Comparison of ENCODE assay signal across 16 cellular contexts in genomic region chr6:149423946-149424440, GRCh38. TPM values are rescaled to one million over a fixed set of nuclear protein-coding genes. Genes with fewer than 3 reads are reported as not detected.
DNase-seq lines count a peak whose midpoint lies in the region; ATAC-seq and TF ChIP-seq lines count a peak whose summit lies in the region.
"Had no signal": no experiment of that assay in that cellular context is flagged by ENCODE, and none has a peak within 500 bp of the region (broad histone marks: within the 10 kb centered on the region; RNA-seq: fewer than 3 reads in every experiment).

No MANE protein-coding gene starts in this region.

- H3K9me3 ChIP-seq in mesenchymal stem cell (ENCODE audit: control insufficient read depth, low read length): no peaks in the 10 kb centered on the region
- H3K9me3 ChIP-seq in subcutaneous abdominal adipose tissue (ENCODE audit: control insufficient read depth in 5 of 5, low read length in 5 of 5): no peaks in the 10 kb centered on the region
- H3K9me3 ChIP-seq: HAP-1 had no signal

- TF ChIP-seq CTCF in KMS-11 (conservative IDR thresholded peaks at IDR 0.05; ENCODE audit: low read depth, low read length): no peak

- WGBS in mesenchymal stem cell: 78% methylated on average over 7 of the region's 7 CpGs

- H3K4me1 ChIP-seq in KMS-11 (ENCODE audit: low read depth, poor library complexity, severe bottlenecking) (peaks cover 13% of the 10 kb centered on the region), mesenchymal stem cell (ENCODE audit: control insufficient read depth, insufficient read depth, low read depth, low read length) (peaks cover 7% of the 10 kb centered on the region), subcutaneous abdominal adipose tissue (ENCODE audit: control insufficient read depth in 5 of 5, insufficient read depth in 5 of 5, low read length in 5 of 5) (peaks cover 2 to 22% (median 11%) of the 10 kb centered on the region in 5 donors)
- H3K4me1 ChIP-seq: HAP-1 had no signal

- no peak overlapping the region for H2AK5ac ChIP-seq in mesenchymal stem cell (ENCODE audit: low read length, severe bottlenecking)

- no peak for DNase-seq in caudate nucleus (lab: John Stamatoyannopoulos, UW)
- DNase-seq in mesenchymal stem cell: no peak
- DNase-seq in NK-92 treated with Interleukin-12 subunit alpha and Interleukin-12 subunit beta, amount 100 ng/mL, for 24 hours (lab: John Stamatoyannopoulos, UW): no peak
- DNase-seq: activated CD4-positive, alpha-beta T cell treated with anti-CD3 and anti-CD28 coated beads, Interleukin-2, amount 50 U/mL, for 1 hour; KBM-7; NCI-H1436; stimulated activated naive B cell treated with anti-CD40 and anti-IgM and Interleukin-4, amounts not matched to agents 10 μg/mL and 1 μg/mL and 100 μg/mL, for 72 hours; T1000 had no signal

- no peaks in the 10 kb centered on the region for H3K36me3 ChIP-seq in KMS-11 (ENCODE audit: insufficient read depth)
- H3K36me3 ChIP-seq in mesenchymal stem cell (ENCODE audit: control insufficient read depth in 1 of 2, insufficient read depth in 2 of 2, low read depth in 1 of 2, low read length in 2 of 2): no peaks in the 10 kb centered on the region
- no peaks in the 10 kb centered on the region for H3K36me3 ChIP-seq in subcutaneous abdominal adipose tissue (ENCODE audit: control insufficient read depth in 5 of 5, insufficient read depth in 5 of 5, low read length in 5 of 5)
- H3K36me3 ChIP-seq: HAP-1 had no signal

- H2BK15ac ChIP-seq in mesenchymal stem cell (ENCODE audit: low read depth, poor library complexity, severe bottlenecking): no peak overlapping the region

- peak overlapping the region in 1 of 2 experiments; percentile 15 for H2BK12ac ChIP-seq in mesenchymal stem cell (ENCODE audit: low read length in 2 of 2)

- no peak overlapping the region for H3K23ac ChIP-seq in mesenchymal stem cell (ENCODE audit: low read length in 2 of 2)

- H3K27me3 ChIP-seq in KMS-11 (ENCODE audit: insufficient read depth, low read depth): no peaks in the 10 kb centered on the region
- H3K27me3 ChIP-seq in mesenchymal stem cell (ENCODE audit: control insufficient read depth in 1 of 2, insufficient read depth in 1 of 2, low read length in 2 of 2): peaks cover 0 to 8% of the 10 kb centered on the region in 2 experiments
- peaks cover 0 to 6% (median 2%) of the 10 kb centered on the region in 5 donors for H3K27me3 ChIP-seq in subcutaneous abdominal adipose tissue (ENCODE audit: control insufficient read depth in 5 of 5, insufficient read depth in 4 of 5, low read length in 5 of 5)

- peak overlapping the region; percentile 58 for H4K8ac ChIP-seq in mesenchymal stem cell (ENCODE audit: low read length)

- H3K27ac ChIP-seq in KMS-11: no peak overlapping the region
- H3K27ac ChIP-seq in caudate nucleus (ENCODE audit: low read depth, low read length): peak overlapping the region; percentile 46
- H3K27ac ChIP-seq in mesenchymal stem cell (ENCODE audit: low read length, poor library complexity, severe bottlenecking): peak overlapping the region; percentile 26
- H3K27ac ChIP-seq in subcutaneous abdominal adipose tissue (ENCODE audit: low read depth, low read length): peak overlapping the region; percentile 33

- H3K18ac ChIP-seq in mesenchymal stem cell (ENCODE audit: low read depth in 1 of 2, low read length in 2 of 2): peak overlapping the region; percentile 52 to 63

- H3K79me1 ChIP-seq in mesenchymal stem cell (replicated peaks; ENCODE audit: low read length, poor library complexity, severe bottlenecking): no peaks in the 10 kb centered on the region

- H3K9ac ChIP-seq in KMS-11 (no peak overlapping the region), mesenchymal stem cell (ENCODE audit: low read length) (peak overlapping the region; percentile 84), subcutaneous abdominal adipose tissue (ENCODE audit: low read length in 5 of 5) (no peak overlapping the region)

- H3K4ac ChIP-seq in mesenchymal stem cell (ENCODE audit: low read depth in 1 of 2, low read length in 2 of 2): peak overlapping the region; percentile 63 to 73

- no peak overlapping the region for H2BK5ac ChIP-seq in mesenchymal stem cell (ENCODE audit: low read depth, low read length, poor library complexity, severe bottlenecking)

- no peak overlapping the region for H4K91ac ChIP-seq in mesenchymal stem cell (ENCODE audit: low read length)

- no peak overlapping the region for H3K14ac ChIP-seq in mesenchymal stem cell (ENCODE audit: low read length in 2 of 2)

- no peak overlapping the region for H3K4me3 ChIP-seq in KMS-11 (IDR thresholded peaks at IDR 0.05; ENCODE audit: insufficient read depth, low read depth, low read length)
- H3K4me3 ChIP-seq in mesenchymal stem cell (ENCODE audit: insufficient read depth in 1 of 2, low read depth in 1 of 2, low read length in 2 of 2): peak overlapping the region in 1 of 2 experiments; percentile 62
- H3K4me3 ChIP-seq in subcutaneous abdominal adipose tissue (ENCODE audit: low read depth in 1 of 5, low read length in 5 of 5): peak overlapping the region in 2 of 5 donors; percentile 30 to 33
- H3K4me3 ChIP-seq: HAP-1 had no signal

- H3K4me2 ChIP-seq in KMS-11 (peak overlapping the region; percentile 25), mesenchymal stem cell (ENCODE audit: low read length, poor library complexity, severe bottlenecking) (no peak overlapping the region)

- ATAC-seq in HG02763 (IDR thresholded peaks at IDR 0.05; ENCODE audit: unreplicated experiment): no peak
- no peak for ATAC-seq in GM21423 (IDR thresholded peaks at IDR 0.05; ENCODE audit: unreplicated experiment)
- ATAC-seq in GM19452 (IDR thresholded peaks at IDR 0.05; ENCODE audit: unreplicated experiment): no peak
- ATAC-seq: natural killer cell treated with Interleukin-12 subunit alpha and Interleukin-12 subunit beta and Interleukin-15 and Interleukin-18, amount 100 ng/mL, for 72 hours; stimulated activated naive B cell treated with anti-CD40 and anti-IgM and Interleukin-4, amounts not matched to agents 10 μg/mL and 1 μg/mL and 100 μg/mL, for 72 hours had no signal

- H3K79me2 ChIP-seq in KMS-11 (ENCODE audit: insufficient read depth, low read depth): no peaks in the 10 kb centered on the region

- H4K20me1 ChIP-seq in KMS-11 (ENCODE audit: insufficient read depth): no peaks in the 10 kb centered on the region

- H2BK120ac ChIP-seq in mesenchymal stem cell (ENCODE audit: low read depth, low read length): peak overlapping the region; percentile 4

- H2AFZ ChIP-seq in KMS-11 (ENCODE audit: low read depth) (peak overlapping the region; percentile 8; the same call in 1 of the 2 replicates), mesenchymal stem cell (ENCODE audit: low read depth, low read length) (peak overlapping the region; percentile 57)

RNA-seq across cellular contexts. Expression of gene SUMO4, which starts 23.9 kb away (rescaled TPM):
- 0.14 TPM for polyA plus RNA-seq in mesenchymal stem cell (2013, experiment 1 of 2)
- polyA plus RNA-seq in mesenchymal stem cell (2013, experiment 2 of 2): 0.11 TPM
- polyA plus RNA-seq: BJ had no signal
